In the genomic region with DNA sequence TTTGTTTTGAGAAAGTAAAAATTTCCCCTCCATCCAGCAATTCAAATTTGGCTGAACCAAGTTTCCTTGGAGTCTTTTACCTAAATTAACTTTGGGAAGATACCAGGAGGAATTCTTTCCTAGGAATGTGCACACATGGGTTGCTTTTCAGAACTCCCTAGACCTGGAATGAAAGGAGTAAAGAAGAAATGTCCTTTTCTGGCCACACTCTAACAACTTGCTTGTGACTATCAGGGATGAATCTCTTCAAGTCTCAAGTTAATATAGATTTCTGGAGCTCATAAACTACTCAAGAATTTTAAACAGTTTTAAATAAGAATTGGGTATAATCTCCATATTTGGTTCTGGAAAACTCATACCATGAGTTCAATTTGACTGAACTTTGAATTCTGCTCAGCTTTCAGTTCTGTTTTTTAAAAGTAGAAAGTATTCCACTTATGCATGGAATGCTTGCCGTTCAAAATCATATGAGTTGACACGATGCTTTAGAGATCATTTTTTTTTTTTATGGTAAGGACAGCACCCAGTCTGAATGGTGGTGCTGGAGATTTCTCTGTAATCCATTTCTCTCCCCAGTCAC, we compare ENCODE assay signal across 1 cellular context.
A peak's percentile ranks its signal among the peaks of the same experiment; 100 is the strongest.
TF ChIP-seq lines count a peak whose summit lies in the region.

No MANE protein-coding gene starts in this region.

TF ChIP-seq in GM12878, 131 proteins besides CTCF, POLR2A, EP300 and RAD21 (continued from another document):
- TF ChIP-seq JUNB (IDR thresholded peaks at IDR 0.05) (peak; percentile 98), RCOR1 (conservative IDR thresholded peaks at IDR 0.05; ENCODE audit: low read depth, low read length) (no peak), PML (IDR thresholded peaks at IDR 0.05; ENCODE audit: low read length) (peak; percentile 60; the same call in 1 of the 2 replicates), TCF7 (IDR thresholded peaks at IDR 0.05; ENCODE audit: borderline replicate concordance) (peak; percentile 21; the same call in 1 of the 2 replicates), FOXM1 (IDR thresholded peaks at IDR 0.05; ENCODE audit: low read depth, low read length) (peak; percentile 87), BACH1 (IDR thresholded peaks at IDR 0.05; ENCODE audit: borderline replicate concordance) (no peak), YY1 (IDR thresholded peaks at IDR 0.05; ENCODE audit: low read depth, low read length) (no peak), DPF2 (IDR thresholded peaks at IDR 0.05) (peak; percentile 63), RAD51 (IDR thresholded peaks at IDR 0.05) (0 out of 2 replicates have a peak, but pooled peaks have one; percentile 9), EED (IDR thresholded peaks at IDR 0.05; ENCODE audit: low read depth) (peak; percentile 88), IRF4 (IDR thresholded peaks at IDR 0.05; ENCODE audit: low read depth, low read length) (peak; percentile 85), ZNF217 (IDR thresholded peaks at IDR 0.05) (peak; percentile 61; the same call in 1 of the 2 replicates), MTA2 (IDR thresholded peaks at IDR 0.05; ENCODE audit: low read depth) (0 out of 2 replicates have a peak, but pooled peaks have one; percentile 35), BCL11A (IDR thresholded peaks at IDR 0.05; ENCODE audit: low read depth, low read length) (peak; percentile 75; the same call in 1 of the 2 replicates), JUND (IDR thresholded peaks at IDR 0.05; ENCODE audit: low read depth, low read length) (no peak), MEF2A (IDR thresholded peaks at IDR 0.05; ENCODE audit: insufficient read depth, low read depth, low read length) (peak; percentile 88), SMAD1 (IDR thresholded peaks at IDR 0.05; ENCODE audit: low read depth, partially characterized antibody) (no peak), MTA3 (IDR thresholded peaks at IDR 0.05; ENCODE audit: borderline replicate concordance, low read length) (peak; percentile 66; the same call in 1 of the 2 replicates), CBFB (IDR thresholded peaks at IDR 0.05; ENCODE audit: low read depth) (no peak), NFIC (IDR thresholded peaks at IDR 0.05; ENCODE audit: low read depth, low read length) (peak; percentile 96), IKZF2 (IDR thresholded peaks at IDR 0.05) (peak; percentile 80 to 81), CEBPB (IDR thresholded peaks at IDR 0.05; ENCODE audit: borderline replicate concordance in 1 of 2, low read depth in 2 of 2, low read length in 2 of 2) (peak in 1 of 2 experiments; percentile 52; a peak in 1 of 4 replicates), GABPA (IDR thresholded peaks at IDR 0.05; ENCODE audit: low read depth) (0 out of 2 replicates have a peak, but pooled peaks have one; percentile 46), NR2F1 (conservative IDR thresholded peaks at IDR 0.05) (no peak), HDGF (IDR thresholded peaks at IDR 0.05) (no peak), SPI1 (IDR thresholded peaks at IDR 0.05; ENCODE audit: borderline replicate concordance, insufficient read depth, low read depth, low read length) (peak; percentile 78), SIX5 (IDR thresholded peaks at IDR 0.05; ENCODE audit: low read depth, low read length, severe bottlenecking) (no peak), SRF (IDR thresholded peaks at IDR 0.05; ENCODE audit: low read depth in 2 of 2, low read length in 2 of 2) (peak in 1 of 2 experiments; percentile 71; a peak in 1 of 4 replicates), IKZF1 (conservative IDR thresholded peaks at IDR 0.05) (peak; percentile 70), RUNX3 (IDR thresholded peaks at IDR 0.05; ENCODE audit: low read length) (peak; percentile 68)
- TF ChIP-seq, protein P1, sequence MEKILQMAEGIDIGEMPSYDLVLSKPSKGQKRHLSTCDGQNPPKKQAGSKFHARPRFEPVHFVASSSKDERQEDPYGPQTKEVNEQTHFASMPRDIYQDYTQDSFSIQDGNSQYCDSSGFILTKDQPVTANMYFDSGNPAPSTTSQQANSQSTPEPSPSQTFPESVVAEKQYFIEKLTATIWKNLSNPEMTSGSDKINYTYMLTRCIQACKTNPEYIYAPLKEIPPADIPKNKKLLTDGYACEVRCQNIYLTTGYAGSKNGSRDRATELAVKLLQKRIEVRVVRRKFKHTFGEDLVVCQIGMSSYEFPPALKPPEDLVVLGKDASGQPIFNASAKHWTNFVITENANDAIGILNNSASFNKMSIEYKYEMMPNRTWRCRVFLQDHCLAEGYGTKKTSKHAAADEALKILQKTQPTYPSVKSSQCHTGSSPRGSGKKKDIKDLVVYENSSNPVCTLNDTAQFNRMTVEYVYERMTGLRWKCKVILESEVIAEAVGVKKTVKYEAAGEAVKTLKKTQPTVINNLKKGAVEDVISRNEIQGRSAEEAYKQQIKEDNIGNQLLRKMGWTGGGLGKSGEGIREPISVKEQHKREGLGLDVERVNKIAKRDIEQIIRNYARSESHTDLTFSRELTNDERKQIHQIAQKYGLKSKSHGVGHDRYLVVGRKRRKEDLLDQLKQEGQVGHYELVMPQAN (conservative IDR thresholded peaks at IDR 0.05): no peak
- TF ChIP-seq, protein P2, sequence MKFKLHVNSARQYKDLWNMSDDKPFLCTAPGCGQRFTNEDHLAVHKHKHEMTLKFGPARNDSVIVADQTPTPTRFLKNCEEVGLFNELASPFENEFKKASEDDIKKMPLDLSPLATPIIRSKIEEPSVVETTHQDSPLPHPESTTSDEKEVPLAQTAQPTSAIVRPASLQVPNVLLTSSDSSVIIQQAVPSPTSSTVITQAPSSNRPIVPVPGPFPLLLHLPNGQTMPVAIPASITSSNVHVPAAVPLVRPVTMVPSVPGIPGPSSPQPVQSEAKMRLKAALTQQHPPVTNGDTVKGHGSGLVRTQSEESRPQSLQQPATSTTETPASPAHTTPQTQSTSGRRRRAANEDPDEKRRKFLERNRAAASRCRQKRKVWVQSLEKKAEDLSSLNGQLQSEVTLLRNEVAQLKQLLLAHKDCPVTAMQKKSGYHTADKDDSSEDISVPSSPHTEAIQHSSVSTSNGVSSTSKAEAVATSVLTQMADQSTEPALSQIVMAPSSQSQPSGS (IDR thresholded peaks at IDR 0.05; ENCODE audit: low read length): peak; percentile 79
- TF ChIP-seq, protein P3, sequence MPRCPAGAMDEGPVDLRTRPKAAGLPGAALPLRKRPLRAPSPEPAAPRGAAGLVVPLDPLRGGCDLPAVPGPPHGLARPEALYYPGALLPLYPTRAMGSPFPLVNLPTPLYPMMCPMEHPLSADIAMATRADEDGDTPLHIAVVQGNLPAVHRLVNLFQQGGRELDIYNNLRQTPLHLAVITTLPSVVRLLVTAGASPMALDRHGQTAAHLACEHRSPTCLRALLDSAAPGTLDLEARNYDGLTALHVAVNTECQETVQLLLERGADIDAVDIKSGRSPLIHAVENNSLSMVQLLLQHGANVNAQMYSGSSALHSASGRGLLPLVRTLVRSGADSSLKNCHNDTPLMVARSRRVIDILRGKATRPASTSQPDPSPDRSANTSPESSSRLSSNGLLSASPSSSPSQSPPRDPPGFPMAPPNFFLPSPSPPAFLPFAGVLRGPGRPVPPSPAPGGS (IDR thresholded peaks at IDR 0.05; ENCODE audit: borderline replicate concordance, insufficient read depth, low read depth, low read length, poor library complexity, severe bottlenecking): peak; percentile 23
- TF ChIP-seq, protein P4, sequence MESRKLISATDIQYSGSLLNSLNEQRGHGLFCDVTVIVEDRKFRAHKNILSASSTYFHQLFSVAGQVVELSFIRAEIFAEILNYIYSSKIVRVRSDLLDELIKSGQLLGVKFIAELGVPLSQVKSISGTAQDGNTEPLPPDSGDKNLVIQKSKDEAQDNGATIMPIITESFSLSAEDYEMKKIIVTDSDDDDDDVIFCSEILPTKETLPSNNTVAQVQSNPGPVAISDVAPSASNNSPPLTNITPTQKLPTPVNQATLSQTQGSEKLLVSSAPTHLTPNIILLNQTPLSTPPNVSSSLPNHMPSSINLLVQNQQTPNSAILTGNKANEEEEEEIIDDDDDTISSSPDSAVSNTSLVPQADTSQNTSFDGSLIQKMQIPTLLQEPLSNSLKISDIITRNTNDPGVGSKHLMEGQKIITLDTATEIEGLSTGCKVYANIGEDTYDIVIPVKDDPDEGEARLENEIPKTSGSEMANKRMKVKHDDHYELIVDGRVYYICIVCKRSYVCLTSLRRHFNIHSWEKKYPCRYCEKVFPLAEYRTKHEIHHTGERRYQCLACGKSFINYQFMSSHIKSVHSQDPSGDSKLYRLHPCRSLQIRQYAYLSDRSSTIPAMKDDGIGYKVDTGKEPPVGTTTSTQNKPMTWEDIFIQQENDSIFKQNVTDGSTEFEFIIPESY (IDR thresholded peaks at IDR 0.05): no peak
- TF ChIP-seq, protein P5, sequence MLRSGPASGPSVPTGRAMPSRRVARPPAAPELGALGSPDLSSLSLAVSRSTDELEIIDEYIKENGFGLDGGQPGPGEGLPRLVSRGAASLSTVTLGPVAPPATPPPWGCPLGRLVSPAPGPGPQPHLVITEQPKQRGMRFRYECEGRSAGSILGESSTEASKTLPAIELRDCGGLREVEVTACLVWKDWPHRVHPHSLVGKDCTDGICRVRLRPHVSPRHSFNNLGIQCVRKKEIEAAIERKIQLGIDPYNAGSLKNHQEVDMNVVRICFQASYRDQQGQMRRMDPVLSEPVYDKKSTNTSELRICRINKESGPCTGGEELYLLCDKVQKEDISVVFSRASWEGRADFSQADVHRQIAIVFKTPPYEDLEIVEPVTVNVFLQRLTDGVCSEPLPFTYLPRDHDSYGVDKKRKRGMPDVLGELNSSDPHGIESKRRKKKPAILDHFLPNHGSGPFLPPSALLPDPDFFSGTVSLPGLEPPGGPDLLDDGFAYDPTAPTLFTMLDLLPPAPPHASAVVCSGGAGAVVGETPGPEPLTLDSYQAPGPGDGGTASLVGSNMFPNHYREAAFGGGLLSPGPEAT (IDR thresholded peaks at IDR 0.05; ENCODE audit: low read depth): peak; percentile 72; the same call in 1 of the 2 replicates
- TF ChIP-seq, protein P6, sequence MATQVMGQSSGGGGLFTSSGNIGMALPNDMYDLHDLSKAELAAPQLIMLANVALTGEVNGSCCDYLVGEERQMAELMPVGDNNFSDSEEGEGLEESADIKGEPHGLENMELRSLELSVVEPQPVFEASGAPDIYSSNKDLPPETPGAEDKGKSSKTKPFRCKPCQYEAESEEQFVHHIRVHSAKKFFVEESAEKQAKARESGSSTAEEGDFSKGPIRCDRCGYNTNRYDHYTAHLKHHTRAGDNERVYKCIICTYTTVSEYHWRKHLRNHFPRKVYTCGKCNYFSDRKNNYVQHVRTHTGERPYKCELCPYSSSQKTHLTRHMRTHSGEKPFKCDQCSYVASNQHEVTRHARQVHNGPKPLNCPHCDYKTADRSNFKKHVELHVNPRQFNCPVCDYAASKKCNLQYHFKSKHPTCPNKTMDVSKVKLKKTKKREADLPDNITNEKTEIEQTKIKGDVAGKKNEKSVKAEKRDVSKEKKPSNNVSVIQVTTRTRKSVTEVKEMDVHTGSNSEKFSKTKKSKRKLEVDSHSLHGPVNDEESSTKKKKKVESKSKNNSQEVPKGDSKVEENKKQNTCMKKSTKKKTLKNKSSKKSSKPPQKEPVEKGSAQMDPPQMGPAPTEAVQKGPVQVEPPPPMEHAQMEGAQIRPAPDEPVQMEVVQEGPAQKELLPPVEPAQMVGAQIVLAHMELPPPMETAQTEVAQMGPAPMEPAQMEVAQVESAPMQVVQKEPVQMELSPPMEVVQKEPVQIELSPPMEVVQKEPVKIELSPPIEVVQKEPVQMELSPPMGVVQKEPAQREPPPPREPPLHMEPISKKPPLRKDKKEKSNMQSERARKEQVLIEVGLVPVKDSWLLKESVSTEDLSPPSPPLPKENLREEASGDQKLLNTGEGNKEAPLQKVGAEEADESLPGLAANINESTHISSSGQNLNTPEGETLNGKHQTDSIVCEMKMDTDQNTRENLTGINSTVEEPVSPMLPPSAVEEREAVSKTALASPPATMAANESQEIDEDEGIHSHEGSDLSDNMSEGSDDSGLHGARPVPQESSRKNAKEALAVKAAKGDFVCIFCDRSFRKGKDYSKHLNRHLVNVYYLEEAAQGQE (IDR thresholded peaks at IDR 0.05; ENCODE audit: low read depth, low read length): no peak
- TF ChIP-seq, protein P7, sequence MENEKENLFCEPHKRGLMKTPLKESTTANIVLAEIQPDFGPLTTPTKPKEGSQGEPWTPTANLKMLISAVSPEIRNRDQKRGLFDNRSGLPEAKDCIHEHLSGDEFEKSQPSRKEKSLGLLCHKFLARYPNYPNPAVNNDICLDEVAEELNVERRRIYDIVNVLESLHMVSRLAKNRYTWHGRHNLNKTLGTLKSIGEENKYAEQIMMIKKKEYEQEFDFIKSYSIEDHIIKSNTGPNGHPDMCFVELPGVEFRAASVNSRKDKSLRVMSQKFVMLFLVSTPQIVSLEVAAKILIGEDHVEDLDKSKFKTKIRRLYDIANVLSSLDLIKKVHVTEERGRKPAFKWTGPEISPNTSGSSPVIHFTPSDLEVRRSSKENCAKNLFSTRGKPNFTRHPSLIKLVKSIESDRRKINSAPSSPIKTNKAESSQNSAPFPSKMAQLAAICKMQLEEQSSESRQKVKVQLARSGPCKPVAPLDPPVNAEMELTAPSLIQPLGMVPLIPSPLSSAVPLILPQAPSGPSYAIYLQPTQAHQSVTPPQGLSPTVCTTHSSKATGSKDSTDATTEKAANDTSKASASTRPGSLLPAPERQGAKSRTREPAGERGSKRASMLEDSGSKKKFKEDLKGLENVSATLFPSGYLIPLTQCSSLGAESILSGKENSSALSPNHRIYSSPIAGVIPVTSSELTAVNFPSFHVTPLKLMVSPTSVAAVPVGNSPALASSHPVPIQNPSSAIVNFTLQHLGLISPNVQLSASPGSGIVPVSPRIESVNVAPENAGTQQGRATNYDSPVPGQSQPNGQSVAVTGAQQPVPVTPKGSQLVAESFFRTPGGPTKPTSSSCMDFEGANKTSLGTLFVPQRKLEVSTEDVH (IDR thresholded peaks at IDR 0.05; ENCODE audit: low read depth, partially characterized antibody): no peak
- TF ChIP-seq, protein P8, sequence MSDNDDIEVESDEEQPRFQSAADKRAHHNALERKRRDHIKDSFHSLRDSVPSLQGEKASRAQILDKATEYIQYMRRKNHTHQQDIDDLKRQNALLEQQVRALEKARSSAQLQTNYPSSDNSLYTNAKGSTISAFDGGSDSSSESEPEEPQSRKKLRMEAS (IDR thresholded peaks at IDR 0.05; ENCODE audit: low read depth, low read length): no peak
